Comparison of ENCODE assay signal across 8 cellular contexts in genomic region chr10:31759124-31759798, GRCh38.
DNase-seq lines count a peak whose midpoint lies in the region; ATAC-seq and TF ChIP-seq lines count a peak whose summit lies in the region.

No MANE protein-coding gene starts in this region.

- TF ChIP-seq CTCF in AG04449 (IDR thresholded peaks at IDR 0.05; ENCODE audit: insufficient read depth, low read length, missing control alignments) (no peak), HFFc6 (IDR thresholded peaks at IDR 0.05) (no peak), body of pancreas (IDR thresholded peaks at IDR 0.05) (no peak)

- H3K27ac ChIP-seq in body of pancreas: peak overlapping the region; percentile 96 to 98 (median 97)

- H3K9me3 Mint-ChIP-seq in HFFc6: no peaks in the 10 kb centered on the region

- DNase-seq in AG04449 (ENCODE audit: low read depth, low spot score) (no peak), HFFc6 (no peak), T-helper 1 cell (peak; percentile 12 to 30 (median 20)), body of pancreas (peak; percentile 74 to 91 (median 86)), inferior parietal cortex (ENCODE audit: extremely low spot score) (peak; percentile 29), KG1 (lab: John Stamatoyannopoulos, UW) (no peak)
- DNase-seq in stimulated activated CD4-positive, alpha-beta T cell treated with anti-CD3 and anti-CD28 coated beads, Interleukin-12 subunit alpha, Interleukin-12 subunit beta, amount 100 ng/mL, for 24 hours (ENCODE audit: low read depth in 2 of 2): peak; percentile 44 to 52

- intact Hi-C loops in body of pancreas (cut with DNase I): no loop called here

- H3K4me1 ChIP-seq in body of pancreas: peaks cover 35% of the 10 kb centered on the region

- H3K27me3 Mint-ChIP-seq in HFFc6 (ENCODE audit: insufficient read depth): no peaks in the 10 kb centered on the region; the same call in 1 of the 2 replicates

- TF ChIP-seq POLR2A in body of pancreas (IDR thresholded peaks at IDR 0.05): peak in 2 of 3 donors; percentile 9 to 44

- H3K27ac Mint-ChIP-seq in HFFc6: peak overlapping the region; percentile 83

- peaks cover 48% of the 10 kb centered on the region for H3K4me1 Mint-ChIP-seq in HFFc6 (ENCODE audit: low read depth)

- no peaks in the 10 kb centered on the region for H3K36me3 ChIP-seq in body of pancreas (replicated peaks in 1 of 2; ENCODE audit: insufficient read depth in 1 of 2, low read depth in 2 of 2)

- no peaks in the 10 kb centered on the region for H3K9me3 ChIP-seq in body of pancreas

- POLR2A ChIA-PET in AG04449 (lab: Yijun Ruan, JAX): interaction anchor here (0.9 to 1.0 kb wide), 2 partner anchors 10 to 14 kb away, joined by 3 to 5 read pairs; no protein-coding TSS in a partner anchor

- peak overlapping the region; percentile 88 for H3K4me3 Mint-ChIP-seq in HFFc6

- CTCF ChIA-PET in AG04449 (lab: Yijun Ruan, JAX): no interaction called here

- H3K4me3 ChIP-seq in AG04449 (ENCODE audit: low read depth, low read length): peak overlapping the region; percentile 89
- H3K4me3 ChIP-seq in body of pancreas: peak overlapping the region; percentile 58 to 90

- 0 to 1% methylated on average over 15 to 23 of the region's 36 CpGs for WGBS in body of pancreas, 2 donors

- no peaks in the 10 kb centered on the region for H3K27me3 ChIP-seq in body of pancreas

- peak; percentile 45 for ATAC-seq in body of pancreas
- no peak for ATAC-seq in HG03196 (IDR thresholded peaks at IDR 0.05; ENCODE audit: unreplicated experiment)

- H3K36me3 Mint-ChIP-seq in HFFc6 (ENCODE audit: low read depth): no peaks in the 10 kb centered on the region

Comparison
In these comparisons a context has a peak if more than half of its experiments do, and no peak if none do; other contexts are left out.
1. DNase-seq: peak in T-helper 1 cell (5 of 5), body of pancreas (4 of 4), inferior parietal cortex (single experiment) and stimulated activated CD4-positive, alpha-beta T cell treated with anti-CD3 and anti-CD28 coated beads, Interleukin-12 subunit alpha, Interleukin-12 subunit beta, amount 100 ng/mL, for 24 hours (2 of 2); none in AG04449 (single experiment), HFFc6 (single experiment) and KG1 (single experiment).